In genomic region chr10:95569368-95569767, GRCh38 we compare ENCODE assay signal across 1 cellular context.
TF ChIP-seq lines count a peak whose summit lies in the region.

No MANE protein-coding gene starts in this region.

TF ChIP-seq in HepG2, 621 proteins besides CTCF, POLR2A, EP300 and RAD21:
- TF ChIP-seq DMAP1 (CRISPR knock-in tag; IDR thresholded peaks at IDR 0.05) (no peak), MZF1 (CRISPR knock-in tag; IDR thresholded peaks at IDR 0.05; ENCODE audit: borderline replicate concordance) (no peak), CEBPB (IDR thresholded peaks at IDR 0.05; ENCODE audit: borderline replicate concordance, low read depth, low read length) (peak; percentile 74)
